In genomic region chr3:14120921-14121448, GRCh38 we compare ENCODE assay signal across 7 cellular contexts. TPM values are rescaled to one million over a fixed set of nuclear protein-coding genes. Genes with fewer than 3 reads are reported as not detected.
DNase-seq lines count a peak whose midpoint lies in the region; ATAC-seq, FAIRE-seq and TF ChIP-seq lines count a peak whose summit lies in the region.
"Not testable (repeated sequence)": the region's sequence is repeated elsewhere in the genome, so short reads cannot be mapped to it uniquely, and the experiment has no call there.

No MANE protein-coding gene starts in this region.

- H2AFZ ChIP-seq in K562 (ENCODE audit: low read depth, low read length) = not testable (repeated sequence)

- H3K4me1 ChIP-seq in HUES6 (ENCODE audit: control insufficient read depth, insufficient read depth, low read length) (peaks cover 33% of the 10 kb centered on the region), K562 (replicated peaks in 1 of 2; ENCODE audit: control insufficient read depth in 2 of 2, insufficient read depth in 2 of 2, low read length in 2 of 2) (peaks cover 25 to 31% of the 10 kb centered on the region in 2 experiments; a peak in 4 of 5 replicates), right atrium auricular region (peaks cover 0 to 24% of the 10 kb centered on the region in 2 donors)

- peaks cover 39% of the 10 kb centered on the region for H3K36me3 ChIP-seq in HUES6 (ENCODE audit: control insufficient read depth, insufficient read depth, low read length)
- H3K36me3 ChIP-seq in K562 (ENCODE audit: control insufficient read depth, insufficient read depth, low read length) = peaks cover 67% of the 10 kb centered on the region
- peaks cover 17% of the 10 kb centered on the region for H3K36me3 ChIP-seq in right atrium auricular region

- peaks cover 87% of the 10 kb centered on the region for H3K79me2 ChIP-seq in K562 (ENCODE audit: control insufficient read depth, insufficient read depth, low read length)

- in situ Hi-C loops in K562 (cut with MboI) = loop anchor here (5.0 kb wide), 1 partner anchor 224 kb away; no protein-coding TSS in a partner anchor

- H3K9me1 ChIP-seq in K562 (ENCODE audit: control insufficient read depth, insufficient read depth, low read length) = not testable (repeated sequence)

- POLR2A ChIA-PET in K562 (lab: Yijun Ruan, JAX) = interaction anchor here (1.1 to 1.3 kb wide), 3 partner anchors 9 to 221 kb away, joined by 3 read pairs; no protein-coding TSS in a partner anchor

- peak; percentile 66; the same call in 1 of the 2 replicates for TF ChIP-seq EP300 in K562 (IDR thresholded peaks at IDR 0.05; ENCODE audit: low read length)

- not testable (repeated sequence) for TF ChIP-seq POLR2A in K562 (conservative IDR thresholded peaks at IDR 0.05)

- DNase-seq in NCI-H69 (lab: John Stamatoyannopoulos, UW) = peak; percentile 34
- DNase-seq in K562 (ENCODE audit: extremely low read depth in 1 of 4, low spot score in 3 of 4) = peak in 2 of 4 experiments; percentile 70 to 89
- peak; percentile 21 for DNase-seq in right atrium auricular region (ENCODE audit: low spot score)
- DNase-seq in neural crest cell (ENCODE audit: low read depth, low spot score) = not testable (repeated sequence)
- DNase-seq in type B pancreatic cell (ENCODE audit: extremely low spot score, unreplicated experiment) = peak; percentile 4

- H3K9me3 ChIP-seq in HUES6 (ENCODE audit: control insufficient read depth, insufficient read depth, low read depth, low read length) (peaks cover 11% of the 10 kb centered on the region), K562 (replicated peaks; ENCODE audit: control insufficient read depth, insufficient read depth, low read depth, low read length) (peaks cover 33% of the 10 kb centered on the region)
- H3K9me3 ChIP-seq in right atrium auricular region = not testable (repeated sequence)

- H3K36me3 Mint-ChIP-seq in neural crest cell (ENCODE audit: low read depth) = not testable (repeated sequence)
- H3K36me3 Mint-ChIP-seq in type B pancreatic cell = peaks cover 14% of the 10 kb centered on the region

- H3K4me3 Mint-ChIP-seq in neural crest cell = peak overlapping the region; percentile 84
- H3K4me3 Mint-ChIP-seq in type B pancreatic cell = not testable (repeated sequence)

- not testable (repeated sequence) for ATAC-seq in K562

- H3K27me3 Mint-ChIP-seq in neural crest cell (ENCODE audit: low read depth); type B pancreatic cell: not testable (repeated sequence)

- not testable (repeated sequence) for BruUV-seq in K562 (replicated peaks; lab: Mats Ljungman, UMichigan)

- not testable (repeated sequence) for H3K27ac Mint-ChIP-seq in neural crest cell (ENCODE audit: unreplicated experiment); type B pancreatic cell

- CTCF ChIA-PET in K562 (lab: Yijun Ruan, JAX; ENCODE audit: low intra/inter-chr PET ratio) = not testable (repeated sequence)

- H3K4me1 Mint-ChIP-seq in neural crest cell = peaks cover 29% of the 10 kb centered on the region
- H3K4me1 Mint-ChIP-seq in type B pancreatic cell (ENCODE audit: unreplicated experiment) = peaks cover 18% of the 10 kb centered on the region

- not testable (repeated sequence) for TF ChIP-seq CTCF in VCaP (conservative IDR thresholded peaks at IDR 0.05); K562 (IDR thresholded peaks at IDR 0.05 in 2 of 3, conservative IDR thresholded peaks at IDR 0.05 in 1 of 3; ENCODE audit: insufficient read depth in 2 of 3, low read depth in 1 of 3, low read length in 3 of 3); right atrium auricular region (IDR thresholded peaks at IDR 0.05); neural crest cell (conservative IDR thresholded peaks at IDR 0.05); type B pancreatic cell (conservative IDR thresholded peaks at IDR 0.05)

- intact Hi-C loops in K562 (cut with micrococcal nuclease) = loop anchor here (10.0 kb wide), 1 partner anchor 466 kb away; no protein-coding TSS in a partner anchor

- H3K4me2 ChIP-seq in K562 (ENCODE audit: insufficient read depth, low read length) = peak overlapping the region; percentile 95

- not testable (repeated sequence) for TF ChIP-seq RAD21 in K562 (CRISPR knock-in tag; conservative IDR thresholded peaks at IDR 0.05 in 1 of 2, IDR thresholded peaks at IDR 0.05 in 1 of 2)

- H3K4me3 ChIP-seq in HUES6 (ENCODE audit: low read depth, low read length); K562; right atrium auricular region: not testable (repeated sequence)

- H3K27me3 ChIP-seq in HUES6 (ENCODE audit: control insufficient read depth, insufficient read depth, low read length); K562 (ENCODE audit: control insufficient read depth in 2 of 2, insufficient read depth in 2 of 2, low read length in 2 of 2); right atrium auricular region: not testable (repeated sequence)

- peak; percentile 93 for FAIRE-seq in K562 (lab: Jason Lieb, UNC)

- not testable (repeated sequence) for H3K9me3 Mint-ChIP-seq in neural crest cell, type B pancreatic cell

- WGBS in K562 (ENCODE audit: insufficient coverage, low coverage, missing lambda C conversion rate) = 44% methylated on average over 2 of the region's 2 CpGs

- H3K9ac ChIP-seq in HUES6 (ENCODE audit: low read length) = peak overlapping the region; percentile 84
- H3K9ac ChIP-seq in K562 (ENCODE audit: insufficient read depth in 1 of 2, low read depth in 2 of 2, low read length in 2 of 2) = not testable (repeated sequence)

- H3K27ac ChIP-seq in HUES6 (ENCODE audit: low read depth, low read length) (peak overlapping the region; percentile 81; the same call in 1 of the 2 replicates), VCaP (peak overlapping the region; percentile 97), K562 (ENCODE audit: extremely low read depth, low read depth, low read length) (peak overlapping the region; percentile 20; the same call in 1 of the 3 replicates)
- not testable (repeated sequence) for H3K27ac ChIP-seq in right atrium auricular region

- not testable (repeated sequence) for H4K20me1 ChIP-seq in K562 (replicated peaks; ENCODE audit: control insufficient read depth, insufficient read depth, low read length)

RNA-seq across cellular contexts. Expression of gene CHCHD4, which starts 3.7 kb away (rescaled TPM):
- 8.4 and 13.9 TPM in 2 replicates for total RNA-seq in K562 (2011; cell fraction: chromatin; rRNA removed; ENCODE audit: low replicate concordance)
- total RNA-seq in K562 (2011; cell fraction: nucleolus; rRNA removed) = 7.5 and 9.3 TPM in 2 replicates
- 11.0 and 15.7 TPM in 2 replicates for total RNA-seq in K562 (2011; cell fraction: nucleoplasm; rRNA removed)
- total RNA-seq in K562 (2014; rRNA removed) (70.9 and 77.2 TPM in 2 replicates), K562 (2014; rRNA removed; fragmentation: Illumina TruSeq; extraction: Trizol) (70.9 and 79.2 TPM in 2 replicates), K562 (2015; rRNA removed; fragmentation: Illumina TruSeq; extraction: Trizol) (56.5 and 61.2 TPM in 2 replicates), K562 (2021) (53.5 and 55.4 TPM in 2 replicates), right atrium auricular region (10 to 100 TPM; 24.3 to 32.3 TPM), neural crest cell (16.9 and 17.0 TPM in 2 replicates), type B pancreatic cell (ENCODE audit: low replicate concordance) (13.6 and 14.1 TPM in 2 replicates)
- polyA plus RNA-seq in K562 (2011; rRNA removed) (46.2 and 68.4 TPM in 2 replicates), K562 (2014; fragmentation: Illumina TruSeq; extraction: Trizol) (89.0 and 105 TPM in 2 replicates), K562 (2014; fragmentation: Nextera tagmentation; extraction: Ambion mirVana) (100 to 1,000 TPM; 152 to 225 TPM), K562 (2014; rRNA removed) (81.3 and 81.7 TPM in 2 replicates)
- 27.7 and 40.4 TPM in 2 replicates for polyA plus RNA-seq in K562 (2011; cell fraction: cytosol; rRNA removed)
- 15.4 and 19.6 TPM in 2 replicates for polyA plus RNA-seq in K562 (2011; cell fraction: nucleus; rRNA removed)
- polyA plus RNA-seq in K562 (2012) = 32.4 and 47.1 TPM in 2 replicates
- polyA minus RNA-seq in K562 (2011; rRNA and poly(A)+ RNA removed) = 48.2 and 54.4 TPM in 2 replicates
- 19.5 and 24.8 TPM in 2 replicates for polyA minus RNA-seq in K562 (2011; cell fraction: cytosol; rRNA and poly(A)+ RNA removed)
- 6.1 and 12.2 TPM in 2 replicates for polyA minus RNA-seq in K562 (2011; cell fraction: nucleus; rRNA and poly(A)+ RNA removed)

RNA-seq across cellular contexts. Expression of gene TMEM43, which starts 3.9 kb away (rescaled TPM):
- total RNA-seq in K562 (2011; cell fraction: chromatin; rRNA removed; ENCODE audit: low replicate concordance) = 45.4 and 56.1 TPM in 2 replicates
- 65.7 and 72.4 TPM in 2 replicates for total RNA-seq in K562 (2011; cell fraction: nucleolus; rRNA removed)
- total RNA-seq in K562 (2011; cell fraction: nucleoplasm; rRNA removed) = 57.3 and 58.4 TPM in 2 replicates
- total RNA-seq in K562 (2014; rRNA removed) (35.0 and 49.2 TPM in 2 replicates), K562 (2014; rRNA removed; fragmentation: Illumina TruSeq; extraction: Trizol) (32.9 and 35.7 TPM in 2 replicates), K562 (2015; rRNA removed; fragmentation: Illumina TruSeq; extraction: Trizol) (41.1 and 42.9 TPM in 2 replicates), K562 (2021) (38.9 and 39.7 TPM in 2 replicates), right atrium auricular region (100 to 1,000 TPM in 1 of 2 donors, 10 to 100 TPM in 1; 91.8 to 142 TPM), neural crest cell (42.7 and 42.9 TPM in 2 replicates), type B pancreatic cell (ENCODE audit: low replicate concordance) (52.0 and 55.0 TPM in 2 replicates)
- polyA plus RNA-seq in K562 (2011; rRNA removed) (41.9 and 50.8 TPM in 2 replicates), K562 (2014; fragmentation: Illumina TruSeq; extraction: Trizol) (41.5 and 46.1 TPM in 2 replicates), K562 (2014; fragmentation: Nextera tagmentation; extraction: Ambion mirVana) (10 to 100 TPM; 16.7 to 29.4 TPM), K562 (2014; rRNA removed) (32.7 and 37.5 TPM in 2 replicates)
- 46.0 and 54.1 TPM in 2 replicates for polyA plus RNA-seq in K562 (2011; cell fraction: cytosol; rRNA removed)
- polyA plus RNA-seq in K562 (2011; cell fraction: nucleus; rRNA removed) = 73.1 and 80.6 TPM in 2 replicates
- 32.9 and 33.9 TPM in 2 replicates for polyA plus RNA-seq in K562 (2012)
- polyA minus RNA-seq in K562 (2011; rRNA and poly(A)+ RNA removed) = 32.4 and 38.1 TPM in 2 replicates
- 21.2 TPM in 2 replicates for polyA minus RNA-seq in K562 (2011; cell fraction: cytosol; rRNA and poly(A)+ RNA removed)
- polyA minus RNA-seq in K562 (2011; cell fraction: nucleus; rRNA and poly(A)+ RNA removed) = 17.1 and 22.2 TPM in 2 replicates

RNA-seq across cellular contexts. Expression of gene XPC, which starts 57.4 kb away (rescaled TPM):
- total RNA-seq in K562 (2011; cell fraction: chromatin; rRNA removed; ENCODE audit: low replicate concordance) = 61.0 and 92.1 TPM in 2 replicates
- total RNA-seq in K562 (2011; cell fraction: nucleolus; rRNA removed) = 32.5 and 33.7 TPM in 2 replicates
- 45.0 and 59.2 TPM in 2 replicates for total RNA-seq in K562 (2011; cell fraction: nucleoplasm; rRNA removed)
- total RNA-seq in K562 (2014; rRNA removed) (51.8 and 54.1 TPM in 2 replicates), K562 (2014; rRNA removed; fragmentation: Illumina TruSeq; extraction: Trizol) (41.2 and 49.8 TPM in 2 replicates), K562 (2015; rRNA removed; fragmentation: Illumina TruSeq; extraction: Trizol) (41.3 and 44.2 TPM in 2 replicates), K562 (2021) (44.5 and 54.0 TPM in 2 replicates), right atrium auricular region (10 to 100 TPM; 15.7 to 18.3 TPM), neural crest cell (37.3 and 41.6 TPM in 2 replicates), type B pancreatic cell (ENCODE audit: low replicate concordance) (42.9 and 44.2 TPM in 2 replicates)
- polyA plus RNA-seq in K562 (2011; rRNA removed) (25.1 and 25.5 TPM in 2 replicates), K562 (2014; fragmentation: Illumina TruSeq; extraction: Trizol) (54.4 and 54.7 TPM in 2 replicates), K562 (2014; fragmentation: Nextera tagmentation; extraction: Ambion mirVana) (1 to 10 TPM; 3.8 to 4.1 TPM), K562 (2014; rRNA removed) (33.8 and 42.4 TPM in 2 replicates)
- 11.7 and 15.8 TPM in 2 replicates for polyA plus RNA-seq in K562 (2011; cell fraction: cytosol; rRNA removed)
- 76.2 and 81.9 TPM in 2 replicates for polyA plus RNA-seq in K562 (2011; cell fraction: nucleus; rRNA removed)
- 41.7 and 44.5 TPM in 2 replicates for polyA plus RNA-seq in K562 (2012)
- polyA minus RNA-seq in K562 (2011; rRNA and poly(A)+ RNA removed) = 30.9 and 32.3 TPM in 2 replicates
- polyA minus RNA-seq in K562 (2011; cell fraction: cytosol; rRNA and poly(A)+ RNA removed) = 24.0 and 24.8 TPM in 2 replicates
- polyA minus RNA-seq in K562 (2011; cell fraction: nucleus; rRNA and poly(A)+ RNA removed) = 34.9 and 53.4 TPM in 2 replicates

RNA-seq across cellular contexts. Expression of gene LSM3, which starts 57.6 kb away (rescaled TPM):
- total RNA-seq in K562 (2011; cell fraction: chromatin; rRNA removed; ENCODE audit: low replicate concordance) = 11.3 and 17.2 TPM in 2 replicates
- total RNA-seq in K562 (2011; cell fraction: nucleolus; rRNA removed) = 7.4 and 9.3 TPM in 2 replicates
- 14.2 and 25.6 TPM in 2 replicates for total RNA-seq in K562 (2011; cell fraction: nucleoplasm; rRNA removed)
- total RNA-seq in K562 (2014; rRNA removed) (32.6 and 33.8 TPM in 2 replicates), K562 (2014; rRNA removed; fragmentation: Illumina TruSeq; extraction: Trizol) (64.7 and 73.9 TPM in 2 replicates), K562 (2015; rRNA removed; fragmentation: Illumina TruSeq; extraction: Trizol) (54.4 and 61.2 TPM in 2 replicates), K562 (2021) (38.5 and 46.4 TPM in 2 replicates), right atrium auricular region (10 to 100 TPM; 15.0 to 15.4 TPM), neural crest cell (18.3 and 19.1 TPM in 2 replicates), type B pancreatic cell (ENCODE audit: low replicate concordance) (11.6 and 12.4 TPM in 2 replicates)
- polyA plus RNA-seq in K562 (2011; rRNA removed) (34.0 and 48.7 TPM in 2 replicates), K562 (2014; fragmentation: Illumina TruSeq; extraction: Trizol) (48.6 and 55.2 TPM in 2 replicates), K562 (2014; fragmentation: Nextera tagmentation; extraction: Ambion mirVana) (100 to 1,000 TPM; 180 to 203 TPM), K562 (2014; rRNA removed) (61.6 and 75.1 TPM in 2 replicates)
- polyA plus RNA-seq in K562 (2011; cell fraction: cytosol; rRNA removed) = 3.6 and 12.9 TPM in 2 replicates
- polyA plus RNA-seq in K562 (2011; cell fraction: nucleus; rRNA removed) = 3.1 and 6.0 TPM in 2 replicates
- 31.9 and 61.8 TPM in 2 replicates for polyA plus RNA-seq in K562 (2012)
- 14.8 and 16.0 TPM in 2 replicates for polyA minus RNA-seq in K562 (2011; rRNA and poly(A)+ RNA removed)
- 4.3 and 6.0 TPM in 2 replicates for polyA minus RNA-seq in K562 (2011; cell fraction: cytosol; rRNA and poly(A)+ RNA removed)
- 5.5 and 7.6 TPM in 2 replicates for polyA minus RNA-seq in K562 (2011; cell fraction: nucleus; rRNA and poly(A)+ RNA removed)
